In the genomic region with DNA sequence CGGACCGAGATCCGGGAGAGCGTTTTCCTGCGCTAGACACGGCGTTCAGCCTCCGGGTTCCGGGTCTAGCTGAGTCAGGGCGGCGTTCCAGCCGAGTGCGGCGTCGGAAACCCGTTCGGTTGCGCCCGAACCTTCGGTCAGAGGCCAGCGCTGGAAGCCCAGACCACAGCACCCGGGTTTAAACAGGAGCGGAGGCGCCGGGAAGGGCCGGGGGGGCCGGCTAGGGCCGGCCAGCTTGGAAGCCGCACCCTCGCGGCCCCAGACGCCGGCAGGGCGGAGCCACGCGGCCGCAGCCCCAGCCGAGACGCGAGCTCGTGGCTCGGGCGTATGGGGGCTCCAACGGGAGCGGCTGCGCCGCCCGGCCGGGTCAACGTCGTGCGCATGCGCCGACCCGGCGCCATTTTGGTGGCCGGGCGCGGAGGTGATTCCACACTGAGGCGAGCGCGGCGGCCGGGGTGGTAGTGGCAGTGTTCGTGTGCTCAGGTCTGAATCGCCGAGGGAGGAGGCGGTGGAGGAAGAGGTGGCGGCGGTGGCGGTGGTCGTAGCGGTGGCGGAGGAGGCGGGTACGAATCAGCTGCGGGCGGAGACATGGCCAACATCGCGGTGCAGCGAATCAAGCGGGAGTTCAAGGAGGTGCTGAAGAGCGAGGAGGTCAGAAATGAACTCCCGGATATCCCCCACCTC, we compare ENCODE assay signal across 8 cellular contexts. TPM values are rescaled to one million over a fixed set of nuclear protein-coding genes. Genes with fewer than 3 reads are reported as not detected.
A peak's percentile ranks its signal among the peaks of the same experiment; 100 is the strongest.
DNase-seq lines count a peak whose midpoint lies in the region; ATAC-seq and TF ChIP-seq lines count a peak whose summit lies in the region.

UBE2K (plus strand) TSS at position 397 of the 684 bp plus-strand sequence; CDS start at position 589, 192 bp downstream.

- peak within 1 kb of the TSS; percentile 93 for H3K4me3 ChIP-seq in left ventricle myocardium inferior
- peak within 1 kb of the TSS; percentile 85 for H3K4me3 ChIP-seq in psoas muscle
- peak within 1 kb of the TSS; percentile 71 for H3K4me3 ChIP-seq in urinary bladder (ENCODE audit: low read depth, low read length)

- H3K9me3 ChIP-seq in left ventricle myocardium inferior (replicated peaks), result no peaks in the 10 kb centered on the region
- H3K9me3 ChIP-seq in psoas muscle, result no peaks in the 10 kb centered on the region

- no peaks in the 10 kb centered on the region for H3K27me3 Mint-ChIP-seq in T-helper 1 cell treated with Interleukin-12 subunit alpha and Interleukin-12 subunit beta and Interleukin-4 antibody, amounts not matched to agents 30 μg/mL and 1 μg/mL, for 36 hours (ENCODE audit: low read depth)

- intact Hi-C loops in left ventricle myocardium inferior (cut with micrococcal nuclease) (loop anchor here (5.0 kb wide), 1 partner anchor 279 kb away; the partner anchor contains the start of gene PDS5A), psoas muscle (cut with DNase I) (loop anchor here (2.0 to 10.0 kb wide), 3 partner anchors 147 to 279 kb away; partner anchors contain the start of gene PDS5A (in 2 of the 2))

- H3K27ac ChIP-seq in left ventricle myocardium inferior (replicated peaks) (peak within 1 kb of the TSS; percentile 98), psoas muscle (peak within 1 kb of the TSS; percentile 90), urinary bladder (ENCODE audit: low read depth) (peak within 1 kb of the TSS; percentile 83)

- in situ Hi-C loops in GM13976 (cut with MboI; ENCODE audit: low sequenced_read_pairs, unreplicated experiment), result loop anchor here (10.0 kb wide), 1 partner anchor 277 kb away; the partner anchor contains the start of gene PDS5A

- H3K27ac Mint-ChIP-seq in T-helper 1 cell treated with Interleukin-12 subunit alpha and Interleukin-12 subunit beta and Interleukin-4 antibody, amounts not matched to agents 30 μg/mL and 1 μg/mL, for 36 hours, result peak within 1 kb of the TSS; percentile 95

- H3K36me3 ChIP-seq in left ventricle myocardium inferior, result no peaks in the 10 kb centered on the region
- H3K36me3 ChIP-seq in psoas muscle (ENCODE audit: insufficient read depth in 1 of 2, low read depth in 1 of 2), result peaks cover 0 to 12% of the 10 kb centered on the region in 2 donors
- H3K36me3 ChIP-seq in urinary bladder (ENCODE audit: insufficient read depth), result peaks cover 1% of the 10 kb centered on the region

- peak within 1 kb of the TSS; percentile 96 for H3K4me3 Mint-ChIP-seq in T-helper 1 cell treated with Interleukin-12 subunit alpha and Interleukin-12 subunit beta and Interleukin-4 antibody, amounts not matched to agents 30 μg/mL and 1 μg/mL, for 36 hours

- H3K27me3 ChIP-seq in left ventricle myocardium inferior (ENCODE audit: low read depth) (no peaks in the 10 kb centered on the region), psoas muscle (ENCODE audit: insufficient read depth in 3 of 3, low read length in 2 of 3) (no peaks in the 10 kb centered on the region)

- H3K4me1 Mint-ChIP-seq in T-helper 1 cell treated with Interleukin-12 subunit alpha and Interleukin-12 subunit beta and Interleukin-4 antibody, amounts not matched to agents 30 μg/mL and 1 μg/mL, for 36 hours (ENCODE audit: low read depth), result peaks cover 26% of the 10 kb centered on the region

- DNase-seq in GM13976 (ENCODE audit: low spot score), result peak; percentile 95
- DNase-seq in NCI-H1436 (lab: John Stamatoyannopoulos, UW), result peak; percentile 82
- peak; percentile 66 for DNase-seq in amniotic stem cell (lab: John Stamatoyannopoulos, UW)
- peak; percentile 91 for DNase-seq in left ventricle myocardium inferior
- peak; percentile 91 to 95 for DNase-seq in psoas muscle

- ATAC-seq in HG02798 (IDR thresholded peaks at IDR 0.05; ENCODE audit: poor library complexity, unreplicated experiment) (peak; percentile 96), psoas muscle (peak; percentile 94 to 98 (median 96))

- 0 to 1% (median 0%) methylated on average over 76 to 84 of the region's 84 CpGs for WGBS in psoas muscle, 3 donors
- under 1% methylated on average over 84 of the region's 84 CpGs for WGBS in urinary bladder

- H3K4me1 ChIP-seq in left ventricle myocardium inferior (peaks cover 55% of the 10 kb centered on the region), psoas muscle (peaks cover 23% of the 10 kb centered on the region), urinary bladder (ENCODE audit: insufficient read depth) (peaks cover 1% of the 10 kb centered on the region)

- TF ChIP-seq CTCF in GM13976 (IDR thresholded peaks at IDR 0.05; ENCODE audit: borderline replicate concordance, control extremely low read depth, extremely low read depth, insufficient read depth, missing control alignments), result no peak
- TF ChIP-seq CTCF in left ventricle myocardium inferior (IDR thresholded peaks at IDR 0.05; ENCODE audit: borderline replicate concordance), result no peak
- no peak for TF ChIP-seq CTCF in psoas muscle (IDR thresholded peaks at IDR 0.05)

- peaks cover 14% of the 10 kb centered on the region for H3K36me3 Mint-ChIP-seq in T-helper 1 cell treated with Interleukin-12 subunit alpha and Interleukin-12 subunit beta and Interleukin-4 antibody, amounts not matched to agents 30 μg/mL and 1 μg/mL, for 36 hours (ENCODE audit: low read depth)

- no peaks in the 10 kb centered on the region for H3K9me3 Mint-ChIP-seq in T-helper 1 cell treated with Interleukin-12 subunit alpha and Interleukin-12 subunit beta and Interleukin-4 antibody, amounts not matched to agents 30 μg/mL and 1 μg/mL, for 36 hours

RNA-seq across cellular contexts. Expression of gene UBE2K, which starts in this region (rescaled TPM):
- total RNA-seq in left ventricle myocardium inferior (54.4 TPM), psoas muscle (10 to 100 TPM; 45.9 to 75.9 (median 61.5) TPM), urinary bladder (48.3 TPM)
- polyA plus RNA-seq in psoas muscle (10 to 100 TPM; 24.5 to 69.1 (median 39.1) TPM), urinary bladder (29.5 TPM)

Comparison
In these comparisons a context has a peak if more than half of its experiments do, and no peak if none do; other contexts are left out.
1. Peak in every context shown above with its lines: DNase-seq, ATAC-seq, H3K4me3 ChIP-seq and H3K27ac ChIP-seq.